25 cellular contexts compared by ENCODE assay signal in the genomic region with DNA sequence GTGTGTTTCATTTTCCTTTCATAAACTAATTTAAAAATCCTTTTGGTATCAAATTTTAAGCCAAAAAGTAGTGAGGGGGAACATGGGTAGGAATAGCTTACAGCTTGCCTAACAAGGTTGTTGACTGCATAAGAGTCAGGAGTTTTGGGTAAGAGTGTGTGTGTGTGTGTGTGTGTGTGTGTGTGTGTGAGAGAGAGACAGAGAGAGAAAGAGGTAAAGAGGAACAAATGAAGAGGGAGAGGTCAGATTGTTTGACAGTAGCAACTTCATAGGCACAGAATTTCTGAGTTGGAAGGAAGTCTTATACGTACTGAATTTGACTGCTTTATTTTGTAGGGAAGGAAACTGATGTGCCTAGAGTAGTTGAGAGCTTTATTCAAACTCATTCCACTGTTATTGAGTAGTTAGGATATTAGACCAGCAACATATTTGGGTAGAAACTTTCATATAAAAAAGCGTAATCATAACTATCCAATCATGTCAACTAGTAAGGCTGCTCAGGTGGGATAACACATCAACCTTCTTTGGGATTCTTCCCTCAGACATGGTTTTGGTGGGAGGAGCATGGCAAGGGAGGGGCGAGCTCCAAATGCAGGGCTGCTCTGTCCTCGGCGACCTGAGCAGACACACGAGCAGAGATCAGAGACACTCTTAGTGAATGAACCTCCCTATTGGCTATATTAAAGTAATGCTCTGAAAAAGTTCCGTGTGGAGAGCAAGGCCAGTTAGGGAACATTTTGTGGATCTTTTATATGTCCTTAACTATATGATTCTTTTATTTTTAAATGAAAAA.
DNase-seq lines count a peak whose midpoint lies in the region; ATAC-seq, FAIRE-seq and TF ChIP-seq lines count a peak whose summit lies in the region.
"Had no signal": no experiment of that assay in that cellular context is flagged by ENCODE, and none has a peak within 500 bp of the region (broad histone marks: within the 10 kb centered on the region; RNA-seq: fewer than 3 reads in every experiment).

No MANE protein-coding gene starts in this region.

- H3K27me3 ChIP-seq in right cardiac atrium (ENCODE audit: control insufficient read depth, insufficient read depth) (no peaks in the 10 kb centered on the region), skeletal muscle tissue (ENCODE audit: control insufficient read depth in 3 of 3, insufficient read depth in 3 of 3, low read length in 3 of 3) (no peaks in the 10 kb centered on the region), ovary (no peaks in the 10 kb centered on the region)
- H3K27me3 ChIP-seq: neutrophil, testis had no signal

- H3K4me3 Mint-ChIP-seq in activated T-helper 17 cell treated with anti-CD3 and anti-CD28 coated beads, Interleukin-2, amount 50 U/mL, for 72 hours, result no peak overlapping the region
- H3K4me3 Mint-ChIP-seq in progenitor cell of endocrine pancreas (ENCODE audit: low read depth), result no peak overlapping the region
- H3K4me3 Mint-ChIP-seq: activated naive CD4-positive, alpha-beta T cell treated with anti-CD3 and anti-CD28 coated beads, Interleukin-2, amount 50 U/mL, for 24 hours; activated T-cell treated with anti-CD3 and anti-CD28 coated beads, Interleukin-2, amount 50 U/mL, for 24 hours; brain; mesothelial cell of epicardium had no signal

- intact Hi-C loops in right cardiac atrium (cut with DNase I), result no loop called here
- intact Hi-C loops in ovary (cut with DNase I), result no loop called here

- POLR2A ChIA-PET in HEK293 (lab: Yijun Ruan, JAX), result no interaction called here

- H3K4me1 ChIP-seq in HEK293 (ENCODE audit: control insufficient read depth, insufficient read depth, low read length) (no peaks in the 10 kb centered on the region), right cardiac atrium (ENCODE audit: control insufficient read depth, insufficient read depth, low read length) (peaks cover 6% of the 10 kb centered on the region), skeletal muscle tissue (ENCODE audit: control insufficient read depth in 3 of 3, insufficient read depth in 3 of 3, low read length in 3 of 3) (peaks cover 20 to 26% (median 24%) of the 10 kb centered on the region in 3 donors), ovary (ENCODE audit: insufficient read depth) (peaks cover 12% of the 10 kb centered on the region)
- H3K4me1 ChIP-seq: testis had no signal

- FAIRE-seq in GM12891 (lab: Jason Lieb, UNC), result no peak
- FAIRE-seq: G401.6, GM12878, keratinocyte had no signal

- no peak for TF ChIP-seq POLR2A in GM12891 (IDR thresholded peaks at IDR 0.05; ENCODE audit: low read depth, low read length)
- TF ChIP-seq POLR2A in ovary (IDR thresholded peaks at IDR 0.05), result no peak

- no peaks in the 10 kb centered on the region for H3K27me3 Mint-ChIP-seq in activated T-helper 17 cell treated with anti-CD3 and anti-CD28 coated beads, Interleukin-2, amount 50 U/mL, for 72 hours
- no peaks in the 10 kb centered on the region for H3K27me3 Mint-ChIP-seq in progenitor cell of endocrine pancreas
- H3K27me3 Mint-ChIP-seq: activated naive CD4-positive, alpha-beta T cell treated with anti-CD3 and anti-CD28 coated beads, Interleukin-2, amount 50 U/mL, for 24 hours; activated T-cell treated with anti-CD3 and anti-CD28 coated beads, Interleukin-2, amount 50 U/mL, for 24 hours had no signal

- H3K9ac ChIP-seq in skeletal muscle tissue (ENCODE audit: low read depth in 1 of 3, low read length in 3 of 3), result peak overlapping the region in 2 of 3 donors; percentile 3 to 26

- H3K9me3 ChIP-seq in HEK293 (ENCODE audit: control insufficient read depth, insufficient read depth, low read depth, low read length), result no peaks in the 10 kb centered on the region
- H3K9me3 ChIP-seq in right cardiac atrium (ENCODE audit: control insufficient read depth, low read length), result no peaks in the 10 kb centered on the region
- no peaks in the 10 kb centered on the region for H3K9me3 ChIP-seq in skeletal muscle tissue (ENCODE audit: control insufficient read depth in 3 of 3, low read length in 3 of 3)
- no peaks in the 10 kb centered on the region for H3K9me3 ChIP-seq in ovary
- H3K9me3 ChIP-seq: neutrophil, testis had no signal

- DNase-seq in right cardiac atrium (peak in 1 of 3 donors; percentile 59), progenitor cell of endocrine pancreas (ENCODE audit: low spot score, unreplicated experiment) (no peak), GM12891 (ENCODE audit: insufficient read length, low spot score) (no peak), ovary (no peak), NCI-H345 (lab: John Stamatoyannopoulos, UW) (no peak)
- DNase-seq: activated CD4-positive, alpha-beta T cell treated with anti-CD3 and anti-CD28 coated beads, Interleukin-2, amount 50 U/mL, for 48 hours; activated T-cell treated with anti-CD3 and anti-CD28 coated beads, Interleukin-2, amount 50 U/mL, for 24 hours; Calu3; KBM-7; NCI-H1105; NCI-H2107; PC-3; stimulated activated CD4-positive, alpha-beta T cell treated with anti-CD3 and anti-CD28 coated beads, Interleukin-4, amount 100 ng/mL, for 24 hours had no signal

- peak overlapping the region; percentile 10 for H3K27ac Mint-ChIP-seq in activated T-helper 17 cell treated with anti-CD3 and anti-CD28 coated beads, Interleukin-2, amount 50 U/mL, for 72 hours
- no peak overlapping the region for H3K27ac Mint-ChIP-seq in progenitor cell of endocrine pancreas
- H3K27ac Mint-ChIP-seq: activated naive CD4-positive, alpha-beta T cell treated with anti-CD3 and anti-CD28 coated beads, Interleukin-2, amount 50 U/mL, for 24 hours; activated T-cell treated with anti-CD3 and anti-CD28 coated beads, Interleukin-2, amount 50 U/mL, for 24 hours; mesothelial cell of epicardium had no signal

- H3K4me1 Mint-ChIP-seq in activated T-helper 17 cell treated with anti-CD3 and anti-CD28 coated beads, Interleukin-2, amount 50 U/mL, for 72 hours, result peaks cover 29% of the 10 kb centered on the region
- peaks cover 11% of the 10 kb centered on the region for H3K4me1 Mint-ChIP-seq in progenitor cell of endocrine pancreas (ENCODE audit: low read depth)

- no peak overlapping the region for H3K4me3 ChIP-seq in HEK293 (ENCODE audit: low read depth, low read length)
- no peak overlapping the region for H3K4me3 ChIP-seq in right cardiac atrium (ENCODE audit: low read length)
- H3K4me3 ChIP-seq in skeletal muscle tissue (ENCODE audit: low read length in 3 of 3), result peak overlapping the region in 1 of 3 donors; percentile 32
- H3K4me3 ChIP-seq in ovary, result no peak overlapping the region
- H3K4me3 ChIP-seq: GM12878, skin epidermis, testis had no signal

- 70% methylated on average over 7 of the region's 7 CpGs for WGBS in right cardiac atrium
- 79 to 90% (median 90%) methylated on average over 7 of the region's 7 CpGs for WGBS in ovary, 3 donors

- no peak for TF ChIP-seq EP300 in ovary (IDR thresholded peaks at IDR 0.05)

- H3K36me3 ChIP-seq in HEK293 (ENCODE audit: control insufficient read depth in 2 of 2, insufficient read depth in 1 of 2, low read length in 2 of 2), result no peaks in the 10 kb centered on the region
- H3K36me3 ChIP-seq in skeletal muscle tissue (ENCODE audit: control insufficient read depth in 3 of 3, insufficient read depth in 3 of 3, low read length in 3 of 3), result no peaks in the 10 kb centered on the region
- no peaks in the 10 kb centered on the region for H3K36me3 ChIP-seq in ovary
- H3K36me3 ChIP-seq: neutrophil had no signal

- H3K9me3 Mint-ChIP-seq in activated T-helper 17 cell treated with anti-CD3 and anti-CD28 coated beads, Interleukin-2, amount 50 U/mL, for 72 hours, result no peaks in the 10 kb centered on the region
- no peaks in the 10 kb centered on the region for H3K9me3 Mint-ChIP-seq in progenitor cell of endocrine pancreas (ENCODE audit: low read depth)
- H3K9me3 Mint-ChIP-seq: activated naive CD4-positive, alpha-beta T cell treated with anti-CD3 and anti-CD28 coated beads, Interleukin-2, amount 50 U/mL, for 24 hours; activated T-cell treated with anti-CD3 and anti-CD28 coated beads, Interleukin-2, amount 50 U/mL, for 24 hours; brain; mesothelial cell of epicardium had no signal

- CTCF ChIA-PET in HEK293 (lab: Yijun Ruan, JAX), result no interaction called here

- peaks cover 6% of the 10 kb centered on the region for H3K36me3 Mint-ChIP-seq in activated T-helper 17 cell treated with anti-CD3 and anti-CD28 coated beads, Interleukin-2, amount 50 U/mL, for 72 hours (ENCODE audit: low read depth)
- peaks cover 1% of the 10 kb centered on the region for H3K36me3 Mint-ChIP-seq in progenitor cell of endocrine pancreas (ENCODE audit: insufficient read depth)
- H3K36me3 Mint-ChIP-seq: brain, mesothelial cell of epicardium had no signal

- TF ChIP-seq CTCF in HEK293 (tag by site-specific recombination; IDR thresholded peaks at IDR 0.05) (no peak), progenitor cell of endocrine pancreas (IDR thresholded peaks at IDR 0.05; ENCODE audit: unreplicated experiment) (no peak), ovary (IDR thresholded peaks at IDR 0.05) (no peak)

- ATAC-seq in activated T-helper 17 cell treated with anti-CD3 and anti-CD28 coated beads, Interleukin-2, amount 50 U/mL, for 72 hours (replicated peaks), result no peak
- ATAC-seq in right cardiac atrium, result peak; percentile 32 to 51
- ATAC-seq: GM12878, PC-3 had no signal

- no peak overlapping the region for H3K27ac ChIP-seq in HEK293 (ENCODE audit: extremely low read depth, low read depth, low read length)
- peak overlapping the region; percentile 94 for H3K27ac ChIP-seq in right cardiac atrium (ENCODE audit: low read length)
- H3K27ac ChIP-seq in skeletal muscle tissue (ENCODE audit: low read depth, low read length), result peak overlapping the region; percentile 68
- no peak overlapping the region for H3K27ac ChIP-seq in ovary
- H3K27ac ChIP-seq: neutrophil, skin epidermis had no signal

TF ChIP-seq in HEK293, 187 proteins besides CTCF, POLR2A, EP300 and RAD21 (continues in another document):
- no peak for TF ChIP-seq GLI2 (tag by site-specific recombination; IDR thresholded peaks at IDR 0.05; ENCODE audit: borderline replicate concordance, low read depth)

TF ChIP-seq in GM12891, 5 proteins besides CTCF, POLR2A, EP300 and RAD21:
- TF ChIP-seq TAF1 (IDR thresholded peaks at IDR 0.05; ENCODE audit: low read depth, low read length) (no peak), SPI1 (IDR thresholded peaks at IDR 0.05; ENCODE audit: low read depth, low read length) (no peak), POLR2AphosphoS5 (IDR thresholded peaks at IDR 0.05; ENCODE audit: low read depth, low read length) (no peak), POU2F2 (IDR thresholded peaks at IDR 0.05; ENCODE audit: low read depth, low read length) (no peak), PAX5 (IDR thresholded peaks at IDR 0.05; ENCODE audit: insufficient read depth, low read length, severe bottlenecking) (no peak)

Comparison
In these comparisons a context has a peak if more than half of its experiments do, and no peak if none do; other contexts are left out.
1. H3K27ac ChIP-seq: peak in right cardiac atrium (single experiment) and skeletal muscle tissue (single experiment); none in HEK293 (single experiment) and ovary (0 of 2).